23 cellular contexts compared by ENCODE assay signal in the genomic region with DNA sequence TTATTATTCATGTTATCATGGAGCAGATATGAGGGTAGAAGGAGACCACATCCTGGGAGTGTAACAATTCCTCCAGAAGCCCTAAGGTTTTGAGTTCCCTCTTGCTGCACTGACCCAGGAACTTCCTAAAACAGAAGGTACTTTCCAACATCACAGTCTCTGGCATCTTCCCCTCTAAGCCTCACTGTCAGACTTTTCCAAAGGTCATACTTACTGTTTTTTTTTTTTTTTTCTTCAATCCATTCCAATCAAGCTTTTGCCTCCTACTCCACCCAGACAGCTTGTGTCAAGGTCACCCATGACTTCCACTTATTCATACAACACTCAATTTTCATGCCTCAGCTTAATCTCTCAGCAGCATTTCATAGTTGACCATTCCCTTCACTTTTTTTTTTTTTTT. TPM values are rescaled to one million over a fixed set of nuclear protein-coding genes. Genes with fewer than 3 reads are reported as not detected.
A peak's percentile ranks its signal among the peaks of the same experiment; 100 is the strongest.
DNase-seq lines count a peak whose midpoint lies in the region; ATAC-seq and TF ChIP-seq lines count a peak whose summit lies in the region.
"Had no signal": no experiment of that assay in that cellular context is flagged by ENCODE, and none has a peak within 500 bp of the region (broad histone marks: within the 10 kb centered on the region; RNA-seq: fewer than 3 reads in every experiment).

No MANE protein-coding gene starts in this region.

- intact Hi-C loops in mammary epithelial cell (cut with micrococcal nuclease) (no loop called here), MCF 10A (cut with micrococcal nuclease) (no loop called here), body of pancreas (cut with DNase I) (no loop called here), mucosa of descending colon (cut with DNase I, micrococcal nuclease) (no loop called here), upper lobe of right lung (cut with DNase I) (no loop called here)

- no peak for TF ChIP-seq CTCF in mammary epithelial cell (conservative IDR thresholded peaks at IDR 0.05 in 1 of 2, IDR thresholded peaks at IDR 0.05 in 1 of 2; ENCODE audit: extremely low read depth in 1 of 2, insufficient read depth in 1 of 2, low read depth in 1 of 2, low read length in 2 of 2)
- TF ChIP-seq CTCF in MCF 10A (IDR thresholded peaks at IDR 0.05; ENCODE audit: unreplicated experiment), result no peak
- TF ChIP-seq CTCF in body of pancreas (IDR thresholded peaks at IDR 0.05), result no peak
- TF ChIP-seq CTCF in mucosa of descending colon (IDR thresholded peaks at IDR 0.05), result no peak
- no peak for TF ChIP-seq CTCF in upper lobe of right lung (IDR thresholded peaks at IDR 0.05)

- TF ChIP-seq POLR2A in body of pancreas (IDR thresholded peaks at IDR 0.05), result no peak

- no peaks in the 10 kb centered on the region for H3K9me3 Mint-ChIP-seq in MCF 10A (ENCODE audit: unreplicated experiment)
- H3K9me3 Mint-ChIP-seq: CD8-positive, alpha-beta T cell; GM23338 had no signal

- H3K4me1 Mint-ChIP-seq in MCF 10A (ENCODE audit: insufficient read depth, unreplicated experiment), result peaks cover 12% of the 10 kb centered on the region

- no peaks in the 10 kb centered on the region for H4K20me1 ChIP-seq in mammary epithelial cell (ENCODE audit: insufficient read depth, low read length)

- H3K9me3 ChIP-seq in mammary epithelial cell (replicated peaks; ENCODE audit: insufficient read depth, low read length) (no peaks in the 10 kb centered on the region), body of pancreas (no peaks in the 10 kb centered on the region), mucosa of descending colon (no peaks in the 10 kb centered on the region), upper lobe of right lung (no peaks in the 10 kb centered on the region)

- no peak overlapping the region for H3K4me3 Mint-ChIP-seq in MCF 10A (ENCODE audit: unreplicated experiment)
- H3K4me3 Mint-ChIP-seq: brain; CD8-positive, alpha-beta T cell; GM23338 had no signal

- ATAC-seq in body of pancreas (peak; percentile 24), mucosa of descending colon (peak; percentile 13), upper lobe of right lung (peak; percentile 22)
- ATAC-seq: CD8-positive, alpha-beta T cell; GM23338; Right ventricle myocardium inferior had no signal

- H3K4me2 ChIP-seq in mammary epithelial cell (ENCODE audit: insufficient read depth, low read depth, low read length), result no peak overlapping the region
- H3K4me2 ChIP-seq: GM23338, hepatocyte had no signal

- no peak overlapping the region for H3K27ac Mint-ChIP-seq in MCF 10A (ENCODE audit: low read depth, unreplicated experiment)
- H3K27ac Mint-ChIP-seq: CD8-positive, alpha-beta T cell; GM23338 had no signal

- CTCF ChIA-PET in mammary epithelial cell (lab: Charles Lee; ENCODE audit: low non-redundant PET), result interaction anchor here (0.6 kb wide), 1 partner anchor 11 kb away, joined by 3 read pairs; no protein-coding TSS in a partner anchor
- CTCF ChIA-PET in MCF 10A (lab: Yijun Ruan, JAX), result interaction anchor here (0.6 kb wide), 1 partner anchor 97 kb away, joined by 4 read pairs; no protein-coding TSS in a partner anchor

- H3K36me3 ChIP-seq in mammary epithelial cell (ENCODE audit: insufficient read depth, low read length), result no peaks in the 10 kb centered on the region
- no peaks in the 10 kb centered on the region for H3K36me3 ChIP-seq in body of pancreas (replicated peaks in 1 of 2; ENCODE audit: insufficient read depth in 1 of 2, low read depth in 2 of 2)
- no peaks in the 10 kb centered on the region for H3K36me3 ChIP-seq in mucosa of descending colon (ENCODE audit: low read depth)
- H3K36me3 ChIP-seq in upper lobe of right lung, result no peaks in the 10 kb centered on the region

- H3K36me3 Mint-ChIP-seq in MCF 10A (ENCODE audit: insufficient read depth, unreplicated experiment), result peaks cover 10% of the 10 kb centered on the region
- H3K36me3 Mint-ChIP-seq: CD8-positive, alpha-beta T cell had no signal

- in situ Hi-C loops in mammary epithelial cell (cut with MboI; ENCODE audit: low sequenced_read_pairs in 2 of 2), result no loop called here

- no peak overlapping the region for H3K9ac ChIP-seq in mammary epithelial cell (ENCODE audit: insufficient read depth, low read length)

- no peak overlapping the region for H3K27ac ChIP-seq in mammary epithelial cell (ENCODE audit: insufficient read depth, low read depth, low read length)
- no peak overlapping the region for H3K27ac ChIP-seq in body of pancreas
- no peak overlapping the region for H3K27ac ChIP-seq in upper lobe of right lung
- H3K27ac ChIP-seq: hepatocyte had no signal

- no peaks in the 10 kb centered on the region for H3K79me2 ChIP-seq in mammary epithelial cell (ENCODE audit: insufficient read depth, low read length)

- POLR2A ChIA-PET in MCF 10A (lab: Yijun Ruan, JAX), result no interaction called here

- H3K4me1 ChIP-seq in mammary epithelial cell (ENCODE audit: insufficient read depth, low read length), result peaks cover 16% of the 10 kb centered on the region
- no peaks in the 10 kb centered on the region for H3K4me1 ChIP-seq in body of pancreas
- no peaks in the 10 kb centered on the region for H3K4me1 ChIP-seq in mucosa of descending colon (ENCODE audit: low read depth)
- no peaks in the 10 kb centered on the region for H3K4me1 ChIP-seq in upper lobe of right lung

- no peak overlapping the region for H3K4me3 ChIP-seq in mammary epithelial cell (replicated peaks in 1 of 3; ENCODE audit: insufficient read depth in 1 of 3, low read depth in 2 of 3, low read length in 3 of 3)
- H3K4me3 ChIP-seq in body of pancreas, result no peak overlapping the region
- no peak overlapping the region for H3K4me3 ChIP-seq in mucosa of descending colon
- H3K4me3 ChIP-seq in upper lobe of right lung, result no peak overlapping the region
- H3K4me3 ChIP-seq: GM23338, hepatocyte had no signal

- H3K27me3 Mint-ChIP-seq in MCF 10A (ENCODE audit: insufficient read depth, unreplicated experiment), result no peaks in the 10 kb centered on the region
- H3K27me3 Mint-ChIP-seq: brain had no signal

- dilution Hi-C loops in mammary epithelial cell (cut with HindIII; ENCODE audit: low sequenced_read_pairs), result no loop called here

- peak; percentile 51 for DNase-seq in mammary epithelial cell
- DNase-seq in MCF 10A (ENCODE audit: unreplicated experiment), result no peak
- DNase-seq in body of pancreas, result peak in 1 of 4 donors; percentile 16
- no peak for DNase-seq in mucosa of descending colon
- no peak for DNase-seq in upper lobe of right lung
- no peak for DNase-seq in SW480 (ENCODE audit: low spot score)
- DNase-seq in HCEC 1CT, result no peak
- DNase-seq in NAMALWA (ENCODE audit: low spot score), result no peak
- DNase-seq: 8988T; activated CD4-positive, alpha-beta T cell treated with anti-CD3 and anti-CD28 coated beads for 1 hour; activated CD8-positive, alpha-beta memory T cell treated with anti-CD3 and anti-CD28 coated beads, Interleukin-2, amount 50 U/mL, for 4 hours; CD8-positive, alpha-beta T cell; EL; erythroblast; kidney glomerular epithelial cell; NCI-H226; NK-92 treated with Interleukin-12 subunit alpha and Interleukin-12 subunit beta, amount 100 ng/mL, for 24 hours; stimulated activated CD4-positive, alpha-beta T cell treated with anti-CD3 and anti-CD28 coated beads, Interleukin-4, amount 100 ng/mL, for 4 hours; T-helper 2 cell had no signal

- no peaks in the 10 kb centered on the region for H3K27me3 ChIP-seq in mammary epithelial cell (ENCODE audit: insufficient read depth, low read length)
- no peaks in the 10 kb centered on the region for H3K27me3 ChIP-seq in body of pancreas
- H3K27me3 ChIP-seq in upper lobe of right lung, result no peaks in the 10 kb centered on the region
- H3K27me3 ChIP-seq: hepatocyte had no signal

- BruUV-seq in mammary epithelial cell (replicated peaks; lab: Mats Ljungman, UMichigan) (no TSS peak), MCF 10A (replicated peaks; lab: Mats Ljungman, UMichigan) (no TSS peak)

- no peak overlapping the region for H2AFZ ChIP-seq in mammary epithelial cell (ENCODE audit: low read depth, low read length)
- H2AFZ ChIP-seq: GM23338, hepatocyte had no signal

RNA-seq across cellular contexts. Expression of gene UQCRHL, which starts 18.4 kb away (rescaled TPM):
- 1 to 10 TPM; 1.2 to 1.3 TPM for total RNA-seq in mammary epithelial cell
- polyA plus RNA-seq in mammary epithelial cell, result 1.9 TPM
- not detected for polyA minus RNA-seq in mammary epithelial cell
- total RNA-seq in MCF 10A (2022), result 1.1 and 1.7 TPM in 2 replicates
- total RNA-seq in body of pancreas, result 1 to 10 TPM in 1 of 2 donors, under 1 TPM in 1; 0.66 to 1.0 TPM
- 1 to 10 TPM; 1.7 to 2.4 (median 2.1) TPM for total RNA-seq in mucosa of descending colon
- 0.93 TPM for total RNA-seq in upper lobe of right lung

RNA-seq across cellular contexts. Expression of gene SPEN, which starts 21.7 kb away (rescaled TPM):
- total RNA-seq in mammary epithelial cell (10 to 100 TPM; 32.3 to 48.1 TPM), MCF 10A (2022) (44.2 and 50.6 TPM in 2 replicates), body of pancreas (10 to 100 TPM; 27.8 to 38.9 TPM), mucosa of descending colon (10 to 100 TPM; 48.7 to 60.3 (median 50.6) TPM), upper lobe of right lung (53.1 TPM)
- 6.5 TPM for polyA plus RNA-seq in mammary epithelial cell
- polyA minus RNA-seq in mammary epithelial cell, result 37.1 TPM
